Comparison of ENCODE assay signal across 8 cellular contexts in genomic region chr14:49861581-49861922, GRCh38. TPM values are rescaled to one million over a fixed set of nuclear protein-coding genes. Genes with fewer than 3 reads are reported as not detected.
DNase-seq lines count a peak whose midpoint lies in the region; ATAC-seq and TF ChIP-seq lines count a peak whose summit lies in the region.

No MANE protein-coding gene starts in this region.

- ATAC-seq in GM21717 (IDR thresholded peaks at IDR 0.05; ENCODE audit: unreplicated experiment) = peak; percentile 3
- no peak for ATAC-seq in lung (ENCODE audit: insufficient read depth, low FRiP score)

- no peaks in the 10 kb centered on the region for H3K27me3 ChIP-seq in lung (ENCODE audit: control insufficient read depth, insufficient read depth)

- H3K27ac ChIP-seq in C4-2B = peak overlapping the region; percentile 74
- H3K27ac ChIP-seq in lung (ENCODE audit: low read depth in 1 of 2, low read length in 1 of 2) = peak overlapping the region; percentile 93 to 100

- DNase-seq in NCI-H226 (peak; percentile 31), lung (ENCODE audit: low spot score) (peak; percentile 64), GM19240 (ENCODE audit: insufficient read length, low spot score) (no peak)
- DNase-seq in activated CD4-positive, alpha-beta T cell treated with anti-CD3 and anti-CD28 coated beads for 48 hours = peak; percentile 80
- peak; percentile 41 for DNase-seq in effector CD4-positive, alpha-beta T cell
- peak; percentile 41 to 46 (median 43) for DNase-seq in stimulated activated CD4-positive, alpha-beta T cell treated with anti-CD3 and anti-CD28 coated beads, TNF-alpha, amount 100 ng/mL, for 4 hours (ENCODE audit: low read depth in 3 of 3)

- peak overlapping the region; percentile 56 for H3K4me3 ChIP-seq in lung

- H3K4me1 ChIP-seq in lung (ENCODE audit: control insufficient read depth in 2 of 2, insufficient read depth in 2 of 2, low read length in 2 of 2) = peaks cover 0 to 2% of the 10 kb centered on the region in 2 donors

- no peak for TF ChIP-seq CTCF in C4-2B (conservative IDR thresholded peaks at IDR 0.05)
- no peak for TF ChIP-seq CTCF in lung (IDR thresholded peaks at IDR 0.05; ENCODE audit: control extremely low read depth, extremely low read depth)

- 0 to 1% methylated on average over 13 of the region's 13 CpGs for WGBS in lung, 2 donors

- no peaks in the 10 kb centered on the region for H3K9me3 ChIP-seq in lung (ENCODE audit: control insufficient read depth in 2 of 2, insufficient read depth in 1 of 2, low read length in 1 of 2)

- no peaks in the 10 kb centered on the region for H3K36me3 ChIP-seq in lung (ENCODE audit: control insufficient read depth in 2 of 2, insufficient read depth in 2 of 2, low read length in 2 of 2)

RNA-seq across cellular contexts. Expression of gene NEMF, which starts 9.0 kb away (rescaled TPM):
- 100 to 1,000 TPM in 1 of 2 donors, 10 to 100 TPM in 1; 48.8 to 145 TPM for total RNA-seq in lung
- polyA plus RNA-seq in lung = 10 to 100 TPM; 19.7 to 33.1 TPM

RNA-seq across cellular contexts. Expression of gene ARF6, which starts 31.3 kb away (rescaled TPM):
- 10 to 100 TPM; 46.2 to 58.9 TPM for total RNA-seq in lung
- polyA plus RNA-seq in lung = 10 to 100 TPM; 25.4 to 46.9 TPM
